1 cellular context compared by ENCODE assay signal in genomic region chr11:1035577-1036283, GRCh38.
TF ChIP-seq lines count a peak whose summit lies in the region.

No MANE protein-coding gene starts in this region.

TF ChIP-seq in H1, 55 proteins besides CTCF, POLR2A, EP300 and RAD21:
- TF ChIP-seq YY1 (IDR thresholded peaks at IDR 0.05; ENCODE audit: low read depth, low read length): no peak
- no peak for TF ChIP-seq BCL11A (IDR thresholded peaks at IDR 0.05; ENCODE audit: low read depth in 2 of 2, low read length in 2 of 2)
- no peak for TF ChIP-seq POLR2AphosphoS5 (IDR thresholded peaks at IDR 0.05; ENCODE audit: low read depth, low read length)
- no peak for TF ChIP-seq SAP30 (IDR thresholded peaks at IDR 0.05; ENCODE audit: insufficient read depth, insufficient replicate concordance, low read length)
- TF ChIP-seq JUND (IDR thresholded peaks at IDR 0.05; ENCODE audit: low read length): no peak
- no peak for TF ChIP-seq MAFK (IDR thresholded peaks at IDR 0.05; ENCODE audit: low read depth, low read length)
- TF ChIP-seq NANOG (IDR thresholded peaks at IDR 0.05; ENCODE audit: insufficient read depth, low read depth, low read length, poor library complexity, severe bottlenecking): no peak
- TF ChIP-seq NRF1 (IDR thresholded peaks at IDR 0.05; ENCODE audit: low read depth, low read length): no peak
- TF ChIP-seq RXRA (IDR thresholded peaks at IDR 0.05; ENCODE audit: insufficient read depth, low read depth, low read length): no peak
